In the genomic region with DNA sequence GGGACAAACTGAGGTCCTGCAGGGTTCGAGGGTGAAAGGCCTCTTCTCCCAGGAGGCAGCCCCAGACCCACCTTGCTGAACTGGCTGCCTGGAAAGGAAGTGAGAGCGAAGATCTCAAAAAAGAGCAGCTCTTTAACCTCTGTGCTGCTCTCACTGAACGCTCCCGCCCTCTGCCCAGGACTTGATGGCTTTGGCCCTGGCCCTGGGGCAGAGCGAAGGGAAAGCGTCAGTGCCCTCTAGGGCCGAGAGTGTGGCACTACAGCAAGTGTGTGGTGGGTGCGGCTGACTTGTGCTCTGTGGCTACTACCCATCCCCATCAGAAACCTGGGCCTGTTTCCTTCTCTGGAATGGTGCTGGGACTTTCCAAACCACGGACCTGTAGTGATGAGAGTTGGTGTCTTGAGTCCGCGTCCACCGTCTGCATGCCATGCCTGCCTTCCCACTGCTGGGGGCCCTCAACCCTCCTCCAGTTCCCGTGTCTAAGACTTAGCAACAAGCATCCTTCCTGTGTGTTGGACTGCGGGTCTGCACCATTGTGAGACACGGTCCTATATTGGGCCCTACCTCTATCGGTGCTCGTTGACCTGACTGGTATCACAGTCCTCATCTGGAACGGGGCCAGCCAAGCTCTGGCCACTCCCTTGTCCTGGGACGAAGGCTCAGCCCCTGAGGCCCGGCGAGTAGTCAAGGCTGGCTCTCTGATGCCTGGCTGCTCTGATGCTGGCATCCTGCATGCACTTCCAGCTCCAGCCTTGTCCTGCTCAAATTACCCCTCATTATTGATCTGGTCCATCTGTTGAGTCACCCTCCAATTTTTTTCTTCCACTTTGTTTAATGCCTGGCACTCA, we compare ENCODE assay signal across 8 cellular contexts.
A peak's percentile ranks its signal among the peaks of the same experiment; 100 is the strongest.
DNase-seq lines count a peak whose midpoint lies in the region; ATAC-seq, FAIRE-seq and TF ChIP-seq lines count a peak whose summit lies in the region.

No MANE protein-coding gene starts in this region.

- no peaks in the 10 kb centered on the region for H3K36me3 ChIP-seq in OCI-LY1 (ENCODE audit: insufficient read depth, low read length)
- no peaks in the 10 kb centered on the region for H3K36me3 ChIP-seq in K562 (ENCODE audit: control insufficient read depth, insufficient read depth, low read length)

- CTCF ChIA-PET in K562 (lab: Yijun Ruan, JAX; ENCODE audit: low intra/inter-chr PET ratio) = interaction anchor here (0.7 kb wide), 1 partner anchor 50 kb away, joined by 4 read pairs; no protein-coding TSS in a partner anchor

- BruUV-seq in K562 (replicated peaks; lab: Mats Ljungman, UMichigan) = no TSS peak

- 3% methylated on average over 21 of the region's 21 CpGs for WGBS in K562 (ENCODE audit: insufficient coverage, low coverage, missing lambda C conversion rate)

- intact Hi-C loops in K562 (cut with micrococcal nuclease) = loop anchor here (1.0 kb wide), 2 partner anchors 50 to 82 kb away; no protein-coding TSS in a partner anchor

- no peaks in the 10 kb centered on the region for H3K27me3 ChIP-seq in OCI-LY1 (ENCODE audit: insufficient read depth, low read length)
- no peaks in the 10 kb centered on the region for H3K27me3 ChIP-seq in K562 (ENCODE audit: control insufficient read depth in 2 of 2, insufficient read depth in 2 of 2, low read length in 2 of 2)

- TF ChIP-seq EP300 in K562 (IDR thresholded peaks at IDR 0.05; ENCODE audit: low read length) = no peak

- TF ChIP-seq CTCF in OCI-LY1 (IDR thresholded peaks at IDR 0.05; ENCODE audit: low read length) = peak; percentile 64
- TF ChIP-seq CTCF in K562 (IDR thresholded peaks at IDR 0.05 in 2 of 3, conservative IDR thresholded peaks at IDR 0.05 in 1 of 3; ENCODE audit: insufficient read depth in 2 of 3, low read depth in 1 of 3, low read length in 3 of 3) = peak; percentile 83 to 88 (median 88)

- H3K4me3 ChIP-seq in OCI-LY1 (ENCODE audit: low read depth, low read length, poor library complexity, severe bottlenecking) = no peak overlapping the region
- H3K4me3 ChIP-seq in K562 = no peak overlapping the region

- peak; percentile 85 for ATAC-seq in GM19455 (IDR thresholded peaks at IDR 0.05; ENCODE audit: unreplicated experiment)
- ATAC-seq in K562 = peak; percentile 99

- H3K4me1 ChIP-seq in OCI-LY1 (ENCODE audit: insufficient read depth, low read length, severe bottlenecking) = no peaks in the 10 kb centered on the region
- peaks cover 0 to 6% of the 10 kb centered on the region in 2 experiments; a peak in 2 of 5 replicates for H3K4me1 ChIP-seq in K562 (replicated peaks in 1 of 2; ENCODE audit: control insufficient read depth in 2 of 2, insufficient read depth in 2 of 2, low read length in 2 of 2)

- no peaks in the 10 kb centered on the region for H3F3A ChIP-seq in OCI-LY1 (ENCODE audit: insufficient read depth, low read length)

- in situ Hi-C loops in K562 (cut with MboI) = loop anchor here (5.0 kb wide), 1 partner anchor 50 kb away; no protein-coding TSS in a partner anchor

- H3K79me2 ChIP-seq in OCI-LY1 (ENCODE audit: insufficient read depth, low read length) = no peaks in the 10 kb centered on the region
- H3K79me2 ChIP-seq in K562 (ENCODE audit: control insufficient read depth, insufficient read depth, low read length) = no peaks in the 10 kb centered on the region

- H3K9me1 ChIP-seq in K562 (ENCODE audit: control insufficient read depth, insufficient read depth, low read length) = no peaks in the 10 kb centered on the region

- no peak overlapping the region for H2AFZ ChIP-seq in OCI-LY1 (ENCODE audit: low read length)
- no peak overlapping the region for H2AFZ ChIP-seq in K562 (ENCODE audit: low read depth, low read length)

- TF ChIP-seq POLR2A in K562 (conservative IDR thresholded peaks at IDR 0.05) = no peak

- H4K20me1 ChIP-seq in OCI-LY1 (ENCODE audit: insufficient read depth, low read length) (no peaks in the 10 kb centered on the region), K562 (replicated peaks; ENCODE audit: control insufficient read depth, insufficient read depth, low read length) (no peaks in the 10 kb centered on the region)

- peak; percentile 76 for FAIRE-seq in K562 (lab: Jason Lieb, UNC)

- no peaks in the 10 kb centered on the region for H3K9me2 ChIP-seq in OCI-LY1 (ENCODE audit: low read depth, low read length)

- DNase-seq in DMS153 treated with DMSO at 0.1 percent for 48 hours (lab: John Stamatoyannopoulos, UW; ENCODE audit: unreplicated experiment) (peak; percentile 59), HK-2 (ENCODE audit: unreplicated experiment) (peak; percentile 73), K562 (ENCODE audit: extremely low read depth in 1 of 4, low spot score in 3 of 4) (peak; percentile 49 to 69 (median 60)), iris pigment epithelial cell (ENCODE audit: low read depth) (peak; percentile 36)
- peak; percentile 32 to 34 for DNase-seq in stimulated activated CD4-positive, alpha-beta T cell treated with anti-CD3 and anti-CD28 coated beads, Interleukin-4, amount 100 ng/mL, for 48 hours (ENCODE audit: low read depth in 2 of 2)
- no peak for DNase-seq in effector CD8-positive, alpha-beta T cell (lab: John Stamatoyannopoulos, UW)

- H3K4me2 ChIP-seq in OCI-LY1 (ENCODE audit: low read length) (no peak overlapping the region), K562 (ENCODE audit: insufficient read depth, low read length) (no peak overlapping the region)

- POLR2A ChIA-PET in K562 (lab: Yijun Ruan, JAX) = interaction anchor here (0.7 to 1.0 kb wide), 2 partner anchors 39 to 245 kb away, joined by 4 to 5 read pairs; no protein-coding TSS in a partner anchor

- H3K9ac ChIP-seq in OCI-LY1 (ENCODE audit: low read length) (no peak overlapping the region), K562 (ENCODE audit: insufficient read depth in 1 of 2, low read depth in 2 of 2, low read length in 2 of 2) (no peak overlapping the region)

- H3K9me3 ChIP-seq in OCI-LY1 (ENCODE audit: low read length) = no peaks in the 10 kb centered on the region
- no peaks in the 10 kb centered on the region for H3K9me3 ChIP-seq in K562 (replicated peaks; ENCODE audit: control insufficient read depth, insufficient read depth, low read depth, low read length)

- no peak overlapping the region for H3K27ac ChIP-seq in OCI-LY1 (ENCODE audit: low read depth, low read length, poor library complexity, severe bottlenecking)
- no peak overlapping the region for H3K27ac ChIP-seq in K562 (ENCODE audit: extremely low read depth, low read depth, low read length)

- peak; percentile 55 to 70 for TF ChIP-seq RAD21 in K562 (CRISPR knock-in tag; conservative IDR thresholded peaks at IDR 0.05 in 1 of 2, IDR thresholded peaks at IDR 0.05 in 1 of 2)

TF ChIP-seq in K562, 482 proteins besides CTCF, POLR2A, EP300 and RAD21 (continues in another document):
- TF ChIP-seq RCOR1 (IDR thresholded peaks at IDR 0.05; ENCODE audit: borderline replicate concordance in 1 of 2, low read depth in 2 of 2, low read length in 2 of 2) (0 out of 4 replicates have a peak, but pooled peaks of 1 of the 2 experiments have one; percentile 11), SMC3 (conservative IDR thresholded peaks at IDR 0.05; ENCODE audit: insufficient read depth, low read depth, low read length) (peak; percentile 47), NFIC (IDR thresholded peaks at IDR 0.05) (peak; percentile 40; the same call in 1 of the 2 replicates), PRDM10 (IDR thresholded peaks at IDR 0.05; ENCODE audit: partially characterized antibody) (peak; percentile 9)
- TF ChIP-seq, protein P1, sequence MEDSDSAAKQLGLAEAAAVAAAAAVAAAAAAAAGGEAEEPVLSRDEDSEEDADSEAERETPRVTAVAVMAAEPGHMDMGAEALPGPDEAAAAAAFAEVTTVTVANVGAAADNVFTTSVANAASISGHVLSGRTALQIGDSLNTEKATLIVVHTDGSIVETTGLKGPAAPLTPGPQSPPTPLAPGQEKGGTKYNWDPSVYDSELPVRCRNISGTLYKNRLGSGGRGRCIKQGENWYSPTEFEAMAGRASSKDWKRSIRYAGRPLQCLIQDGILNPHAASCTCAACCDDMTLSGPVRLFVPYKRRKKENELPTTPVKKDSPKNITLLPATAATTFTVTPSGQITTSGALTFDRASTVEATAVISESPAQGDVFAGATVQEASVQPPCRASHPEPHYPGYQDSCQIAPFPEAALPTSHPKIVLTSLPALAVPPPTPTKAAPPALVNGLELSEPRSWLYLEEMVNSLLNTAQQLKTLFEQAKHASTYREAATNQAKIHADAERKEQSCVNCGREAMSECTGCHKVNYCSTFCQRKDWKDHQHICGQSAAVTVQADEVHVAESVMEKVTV (CRISPR knock-in tag; IDR thresholded peaks at IDR 0.05) = peak; percentile 30; the same call in 1 of the 2 replicates
